In the genomic region with DNA sequence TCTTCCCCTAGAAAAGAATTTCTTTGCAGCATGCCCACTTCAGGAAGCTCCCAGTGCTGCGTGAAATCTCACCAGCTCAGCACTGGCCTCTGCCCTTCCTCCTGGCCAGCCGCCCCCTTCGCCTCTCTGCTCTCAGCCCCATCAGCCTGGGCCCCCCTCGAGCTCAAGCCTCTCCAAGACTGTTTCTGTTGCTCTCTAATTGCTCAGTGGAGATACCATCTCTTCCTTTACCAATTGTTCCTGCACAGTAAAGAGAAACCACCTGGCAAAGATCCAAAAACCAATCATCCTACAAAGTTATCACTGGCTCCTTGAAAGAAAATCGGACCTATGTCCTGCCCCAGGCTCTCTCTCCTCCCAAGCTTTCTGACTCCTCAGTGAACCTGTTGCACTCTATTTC, we compare ENCODE assay signal across 25 cellular contexts. TPM values are rescaled to one million over a fixed set of nuclear protein-coding genes. Genes with fewer than 3 reads are reported as not detected.
DNase-seq lines count a peak whose midpoint lies in the region; ATAC-seq and TF ChIP-seq lines count a peak whose summit lies in the region.
"Had no signal": no experiment of that assay in that cellular context is flagged by ENCODE, and none has a peak within 500 bp of the region (broad histone marks: within the 10 kb centered on the region; RNA-seq: fewer than 3 reads in every experiment).

No MANE protein-coding gene starts in this region.

- H3K9me3 ChIP-seq in T-helper 17 cell (ENCODE audit: control insufficient read depth, low read length, poor library complexity, severe bottlenecking) (no peaks in the 10 kb centered on the region), OCI-LY7 (ENCODE audit: low read length) (no peaks in the 10 kb centered on the region)
- H3K9me3 ChIP-seq: gastrocnemius medialis, ovary, thoracic aorta had no signal

- CTCF ChIA-PET in OCI-LY7 (lab: Charles Lee; ENCODE audit: unreplicated experiment): no interaction called here

- in situ Hi-C loops in Caki2 (cut with HindIII; ENCODE audit: low pct_unique_long_range_greater_than_20kb, low sequenced_read_pairs): no loop called here

- no peaks in the 10 kb centered on the region for H4K20me1 ChIP-seq in OCI-LY7 (ENCODE audit: insufficient read depth, low read length)

- no peak overlapping the region for H3K27ac ChIP-seq in OCI-LY7 (ENCODE audit: low read depth, low read length, poor library complexity, severe bottlenecking)
- H3K27ac ChIP-seq: dorsolateral prefrontal cortex, epithelial cell of prostate, gastrocnemius medialis, ovary, thoracic aorta had no signal

- peaks cover 36% of the 10 kb centered on the region for H3K27me3 Mint-ChIP-seq in T-helper 17 cell

- H3K4me3 Mint-ChIP-seq in T-helper 17 cell: no peak overlapping the region
- H3K4me3 Mint-ChIP-seq: activated CD8-positive, alpha-beta T cell treated with anti-CD3 and anti-CD28 coated beads, Interleukin-2, amount 10 ng/mL, durations not matched to agents 7 days and 5 days; CD4-positive, alpha-beta T cell; naive B cell; stimulated activated effector memory CD8-positive, alpha-beta T cell treated with anti-CD3 and anti-CD28 coated beads, Interleukin-12 subunit alpha, Interleukin-12 subunit beta, amount 100 ng/mL, for 72 hours had no signal

- no TSS peak for BruUV-seq in OCI-LY7 (replicated peaks; lab: Mats Ljungman, UMichigan)

- POLR2A ChIA-PET in OCI-LY7 (lab: Charles Lee): interaction anchor here (0.7 kb wide), 1 partner anchor 32 kb away, joined by 3 read pairs; no protein-coding TSS in a partner anchor

- DNase-seq in Caki2 (ENCODE audit: low read depth): peak; percentile 79
- peak; percentile 83 for DNase-seq in M059J (ENCODE audit: low read depth)
- no peak for DNase-seq in T-helper 17 cell
- peak; percentile 13 for DNase-seq in kidney tubule cell (ENCODE audit: low spot score)
- DNase-seq in retina: no peak
- no peak for DNase-seq in OCI-LY7 (ENCODE audit: low spot score)
- DNase-seq: activated CD4-positive, CD25-positive, alpha-beta regulatory T cell treated with anti-CD3 and anti-CD28 coated beads, Interleukin-2, amount 50 U/mL, for 72 hours; activated CD8-positive, alpha-beta T cell treated with anti-CD3 and anti-CD28 coated beads, Interleukin-2, amount 10 ng/mL, durations not matched to agents 7 days and 5 days; activated naive CD4-positive, alpha-beta T cell treated with anti-CD3 and anti-CD28 coated beads, Interleukin-2, amount 50 U/mL, for 16 hours; activated T-cell treated with anti-CD3 and anti-CD28 coated beads, Interleukin-2, amount 50 U/mL, for 1 hour; anterior cingulate cortex; caudate nucleus; CD4-positive, alpha-beta T cell; dorsolateral prefrontal cortex; gastrocnemius medialis; mesendoderm; naive B cell; NCI-H345; ovary had no signal

- H3K4me1 ChIP-seq in OCI-LY7 (ENCODE audit: insufficient read depth, low read length, poor library complexity, severe bottlenecking): no peaks in the 10 kb centered on the region

- peak overlapping the region; percentile 67 for H3K27ac Mint-ChIP-seq in T-helper 17 cell
- H3K27ac Mint-ChIP-seq: activated CD8-positive, alpha-beta T cell treated with anti-CD3 and anti-CD28 coated beads, Interleukin-2, amount 10 ng/mL, durations not matched to agents 7 days and 5 days; CD4-positive, alpha-beta T cell; naive B cell; stimulated activated effector memory CD8-positive, alpha-beta T cell treated with anti-CD3 and anti-CD28 coated beads, Interleukin-12 subunit alpha, Interleukin-12 subunit beta, amount 100 ng/mL, for 72 hours had no signal

- no peaks in the 10 kb centered on the region for H3K36me3 Mint-ChIP-seq in T-helper 17 cell (ENCODE audit: low read depth)
- H3K36me3 Mint-ChIP-seq: naive B cell; stimulated activated effector memory CD8-positive, alpha-beta T cell treated with anti-CD3 and anti-CD28 coated beads, Interleukin-12 subunit alpha, Interleukin-12 subunit beta, amount 100 ng/mL, for 72 hours had no signal

- H3K9me2 ChIP-seq in OCI-LY7 (ENCODE audit: insufficient read depth, low read length): no peaks in the 10 kb centered on the region

- H3K36me3 ChIP-seq in OCI-LY7 (ENCODE audit: insufficient read depth, low read length): no peaks in the 10 kb centered on the region
- H3K36me3 ChIP-seq: gastrocnemius medialis, ovary, thoracic aorta had no signal

- no peaks in the 10 kb centered on the region for H3K79me2 ChIP-seq in OCI-LY7 (ENCODE audit: insufficient read depth, low read depth, low read length)

- no peak overlapping the region for H3K4me3 ChIP-seq in OCI-LY7 (ENCODE audit: low read depth, low read length, poor library complexity, severe bottlenecking)
- H3K4me3 ChIP-seq: dorsolateral prefrontal cortex, gastrocnemius medialis, ovary, thoracic aorta had no signal

- no peak for TF ChIP-seq CTCF in OCI-LY7 (conservative IDR thresholded peaks at IDR 0.05; ENCODE audit: low read length)

- H2AFZ ChIP-seq in OCI-LY7 (ENCODE audit: low read length): no peak overlapping the region

- no peak overlapping the region for H3K4me2 ChIP-seq in OCI-LY7 (ENCODE audit: low read length)

- intact Hi-C loops in OCI-LY7 (cut with micrococcal nuclease; ENCODE audit: unreplicated experiment): no loop called here

- H3K4me1 Mint-ChIP-seq in T-helper 17 cell: peaks cover 9% of the 10 kb centered on the region

- no peak for ATAC-seq in T-helper 17 cell
- ATAC-seq in HG03025 (IDR thresholded peaks at IDR 0.05; ENCODE audit: low FRiP score, unreplicated experiment): no peak
- ATAC-seq: activated CD8-positive, alpha-beta T cell treated with anti-CD3 and anti-CD28 coated beads, Interleukin-2, amount 10 ng/mL, durations not matched to agents 7 days and 5 days; gastrocnemius medialis; HCT116; sciatic nerve had no signal

RNA-seq across cellular contexts. Expression of a gene that starts 53.5 kb away (rescaled TPM):
- total RNA-seq in Caki2 (2014; rRNA removed; shearing (Covaris generic); ENCODE audit: low replicate concordance): 24.7 and 78.0 TPM in 2 replicates
- 19.9 and 20.1 TPM in 2 replicates for total RNA-seq in M059J (2014; rRNA removed; shearing (Covaris generic))
- total RNA-seq in T-helper 17 cell (1 to 10 TPM; 3.5 to 4.3 TPM), OCI-LY7 (2022) (18.3 and 24.4 TPM in 2 replicates)
- total RNA-seq in OCI-LY7 (2014; rRNA removed; shearing (Covaris generic)): 1.3 and 2.5 TPM in 2 replicates

Comparison
In these comparisons a context has a peak if more than half of its experiments do, and no peak if none do; other contexts are left out.
1. DNase-seq: peak in Caki2 (single experiment), M059J (single experiment) and kidney tubule cell (single experiment); none in T-helper 17 cell (0 of 3), retina (single experiment) and OCI-LY7 (single experiment).